14 cellular contexts compared by ENCODE assay signal in genomic region chr4:85700362-85700761, GRCh38.
"Had no signal": no experiment of that assay in that cellular context is flagged by ENCODE, and none has a peak within 500 bp of the region (broad histone marks: within the 10 kb centered on the region; RNA-seq: fewer than 3 reads in every experiment).

No MANE protein-coding gene starts in this region.

- DNase-seq: activated CD4-positive, alpha-beta T cell treated with anti-CD3 and anti-CD28 coated beads, Interleukin-2, amount 50 U/mL, for 1 hour; activated naive CD8-positive, alpha-beta T cell treated with anti-CD3 and anti-CD28 coated beads, Interleukin-2, amount 10 ng/mL, durations not matched to agents 7 days and 5 days; aorta; dermis blood vessel endothelial cell; effector memory CD8-positive, alpha-beta T cell; foreskin keratinocyte; stimulated activated CD4-positive, alpha-beta T cell treated with anti-CD3 and anti-CD28 coated beads, Interleukin-4, amount 100 ng/mL, for 1 hour; stimulated activated naive CD8-positive, alpha-beta T cell treated with anti-CD3 and anti-CD28 coated beads, Interleukin-15, Interleukin-2, amounts not matched to agents 100 U/mL and 50 U/mL, for 24 hours had no signal

- H3K27me3 ChIP-seq: foreskin keratinocyte had no signal

- H3K79me2 ChIP-seq: parathyroid adenoma had no signal

- H2AFZ ChIP-seq: parathyroid adenoma had no signal

- H3K27me3 Mint-ChIP-seq: activated naive CD8-positive, alpha-beta T cell treated with anti-CD3 and anti-CD28 coated beads, Interleukin-2, amount 10 ng/mL, durations not matched to agents 7 days and 5 days; effector memory CD8-positive, alpha-beta T cell; type B pancreatic cell had no signal

- H3K4me1 Mint-ChIP-seq: activated naive CD8-positive, alpha-beta T cell treated with anti-CD3 and anti-CD28 coated beads, Interleukin-2, amount 10 ng/mL, durations not matched to agents 7 days and 5 days had no signal

- ATAC-seq: activated CD4-positive, CD25-positive, alpha-beta regulatory T cell treated with anti-CD3 and anti-CD28 coated beads, Interleukin-2, amount 50 U/mL, for 24 hours; effector memory CD8-positive, alpha-beta T cell; foreskin keratinocyte; stimulated activated naive CD8-positive, alpha-beta T cell treated with anti-CD3 and anti-CD28 coated beads, Interleukin-15, Interleukin-2, amounts not matched to agents 100 U/mL and 50 U/mL, for 24 hours had no signal

- H3K27ac Mint-ChIP-seq: activated naive CD8-positive, alpha-beta T cell treated with anti-CD3 and anti-CD28 coated beads, Interleukin-2, amount 10 ng/mL, durations not matched to agents 7 days and 5 days; activated T-helper 1 cell treated with anti-CD3 and anti-CD28 coated beads, Interleukin-12 subunit alpha, Interleukin-12 subunit beta, Interleukin-2, Interleukin-4 antibody, amounts not matched to agents 30 ng/mL and 10 ng/mL and 1 ng/mL, durations not matched to agents 14 hours and 24 hours and 36 hours; effector memory CD8-positive, alpha-beta T cell; T-helper 2 cell treated with Interferon-gamma antibody and Interleukin-4, amounts not matched to agents 5 μg/mL and 100 μg/mL, for 36 hours; type B pancreatic cell had no signal

- H3K9me3 Mint-ChIP-seq: activated T-helper 1 cell treated with anti-CD3 and anti-CD28 coated beads, Interleukin-12 subunit alpha, Interleukin-12 subunit beta, Interleukin-2, Interleukin-4 antibody, amounts not matched to agents 30 ng/mL and 10 ng/mL and 1 ng/mL, durations not matched to agents 14 hours and 24 hours and 36 hours; neural crest cell; T-helper 2 cell treated with Interferon-gamma antibody and Interleukin-4, amounts not matched to agents 5 μg/mL and 100 μg/mL, for 36 hours; type B pancreatic cell had no signal

- H3K4me3 Mint-ChIP-seq: activated naive CD8-positive, alpha-beta T cell treated with anti-CD3 and anti-CD28 coated beads, Interleukin-2, amount 10 ng/mL, durations not matched to agents 7 days and 5 days; activated T-helper 1 cell treated with anti-CD3 and anti-CD28 coated beads, Interleukin-12 subunit alpha, Interleukin-12 subunit beta, Interleukin-2, Interleukin-4 antibody, amounts not matched to agents 30 ng/mL and 10 ng/mL and 1 ng/mL, durations not matched to agents 14 hours and 24 hours and 36 hours; effector memory CD8-positive, alpha-beta T cell; neural crest cell; T-helper 2 cell treated with Interferon-gamma antibody and Interleukin-4, amounts not matched to agents 5 μg/mL and 100 μg/mL, for 36 hours; type B pancreatic cell had no signal

- H3K36me3 Mint-ChIP-seq: activated naive CD8-positive, alpha-beta T cell treated with anti-CD3 and anti-CD28 coated beads, Interleukin-2, amount 10 ng/mL, durations not matched to agents 7 days and 5 days; type B pancreatic cell had no signal

- H3K27ac ChIP-seq: foreskin keratinocyte, parathyroid adenoma had no signal

- H3K9ac ChIP-seq: parathyroid adenoma had no signal

- H3K4me1 ChIP-seq: foreskin keratinocyte, parathyroid adenoma had no signal
